In genomic region chr9:134899168-134899567, GRCh38 we compare ENCODE assay signal across 37 cellular contexts. TPM values are rescaled to one million over a fixed set of nuclear protein-coding genes. Genes with fewer than 3 reads are reported as not detected.
"Had no signal": no experiment of that assay in that cellular context is flagged by ENCODE, and none has a peak within 500 bp of the region (broad histone marks: within the 10 kb centered on the region; RNA-seq: fewer than 3 reads in every experiment).

No MANE protein-coding gene starts in this region.

- H3K27me3 ChIP-seq: MG63 had no signal

- H3K4me3 ChIP-seq: MG63 had no signal

- H3K36me3 ChIP-seq: MG63 had no signal

- DNase-seq: Karpas-422, Kasumi-1, MG63, MM.1S, MV-4-11, NCI-H1048, NCI-H1092, NCI-H1092 treated with DMSO at 0.1 percent for 48 hours, NCI-H1105, NCI-H1105 treated with DMSO at 0.1 percent for 48 hours, NCI-H1417 treated with DMSO at 0.1 percent for 48 hours, NCI-H1436, NCI-H1436 treated with DMSO at 0.1 percent for 48 hours, NCI-H146, NCI-H1694, NCI-H1694 treated with DMSO at 0.1 percent for 48 hours, NCI-H187, NCI-H187 treated with DMSO at 0.1 percent for 48 hours, NCI-H1930, NCI-H2029, NCI-H2029 treated with DMSO at 0.1 percent for 48 hours, NCI-H2081, NCI-H2081 treated with DMSO at 0.1 percent for 48 hours, NCI-H2107, NCI-H2171, NCI-H2171 treated with DMSO at 0.1 percent for 48 hours, NCI-H2227 treated with DMSO at 0.1 percent for 48 hours, NCI-H226, NCI-H345, NCI-H446, NCI-H446 treated with DMSO at 0.1 percent for 48 hours, NCI-H510A, NCI-H510A treated with DMSO at 0.1 percent for 48 hours had no signal

RNA-seq across cellular contexts. Expression of gene FCN1, which starts 18.5 kb away (rescaled TPM):
- total RNA-seq: LHCN-M2, M059J, MCF 10A, NCI-H460 had no signal

RNA-seq across cellular contexts. Expression of gene FCN2, which starts 18.6 kb away (rescaled TPM):
- total RNA-seq: LHCN-M2, M059J, MCF 10A, NCI-H460 had no signal
